In genomic region chr5:163855754-163856153, GRCh38 we compare ENCODE assay signal across 9 cellular contexts.
"Had no signal": no experiment of that assay in that cellular context is flagged by ENCODE, and none has a peak within 500 bp of the region (broad histone marks: within the 10 kb centered on the region; RNA-seq: fewer than 3 reads in every experiment).

No MANE protein-coding gene starts in this region.

- H3K4me3 Mint-ChIP-seq: H9, IgD-negative memory B cell had no signal

- DNase-seq: GM23248, GOT3, H9, HCEC 1CT, KG1 had no signal

- FAIRE-seq: H54, HepG2 had no signal

- H3K4me1 Mint-ChIP-seq: H9 had no signal

- H3K27ac ChIP-seq: GM23248, HL-60 had no signal

- H3K9ac ChIP-seq: GM23248 had no signal

- ATAC-seq: HepG2 had no signal

- H2AFZ ChIP-seq: GM23248 had no signal

- H3K27me3 Mint-ChIP-seq: IgD-negative memory B cell had no signal

- H3K27ac Mint-ChIP-seq: H9, IgD-negative memory B cell had no signal

- H3K4me3 ChIP-seq: GM23248 had no signal
